ENCODE assay signal across 13 cellular contexts in the genomic region with DNA sequence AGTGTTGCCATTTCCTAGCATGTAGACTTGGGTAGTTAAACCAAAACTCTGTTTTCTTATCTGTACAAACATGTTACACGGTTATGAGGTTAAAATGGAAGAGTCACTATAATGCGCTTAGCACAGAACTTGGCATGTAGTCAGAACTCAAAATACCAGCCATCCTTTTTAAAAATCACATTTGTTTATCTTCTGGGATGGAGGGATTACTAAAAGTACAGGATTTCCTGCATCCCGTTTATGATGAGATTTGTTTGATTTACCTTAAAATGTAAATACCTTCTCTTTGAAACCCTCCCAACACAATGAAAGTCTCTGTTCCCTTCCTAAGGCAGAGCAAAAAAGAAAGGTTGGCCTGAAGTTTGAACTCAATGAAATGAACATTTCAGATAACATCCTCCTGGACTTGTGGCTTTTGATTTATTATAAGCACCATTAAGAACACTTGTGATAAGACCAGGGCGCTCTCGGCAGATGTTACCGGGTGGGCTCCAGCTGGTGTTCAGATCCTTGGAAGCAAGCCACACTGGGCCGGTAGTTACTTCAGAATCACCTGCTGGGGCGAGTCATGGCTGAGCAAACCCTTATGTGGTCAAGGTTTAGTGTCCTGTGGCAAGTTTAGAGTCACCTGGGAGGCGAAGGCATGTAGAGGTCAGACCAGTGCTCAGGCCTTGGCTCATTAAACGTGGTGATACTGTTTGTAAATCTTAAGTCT.
A peak's percentile ranks its signal among the peaks of the same experiment; 100 is the strongest.
DNase-seq lines count a peak whose midpoint lies in the region; ATAC-seq and TF ChIP-seq lines count a peak whose summit lies in the region.
"Had no signal": no experiment of that assay in that cellular context is flagged by ENCODE, and none has a peak within 500 bp of the region (broad histone marks: within the 10 kb centered on the region; RNA-seq: fewer than 3 reads in every experiment).

No MANE protein-coding gene starts in this region.

- H2AFZ ChIP-seq in PC-9, result no peak overlapping the region

- H3K4me2 ChIP-seq in PC-9, result 0 out of 2 replicates have a peak overlapping the region, but pooled peaks have one; percentile 6
- H3K4me2 ChIP-seq: BLaER1 had no signal

- no peaks in the 10 kb centered on the region for H3K9me2 ChIP-seq in PC-9 (ENCODE audit: insufficient read depth)

- H3K79me2 ChIP-seq in PC-9 (ENCODE audit: low read depth), result no peaks in the 10 kb centered on the region

- BruUV-seq in Caco-2 (replicated peaks; lab: Mats Ljungman, UMichigan), result no TSS peak
- no TSS peak for BruUV-seq in PC-9 (replicated peaks; lab: Mats Ljungman, UMichigan)

- CTCF ChIA-PET in Caco-2 (lab: Charles Lee), result no interaction called here
- CTCF ChIA-PET in PC-9 (lab: Charles Lee), result no interaction called here

- H3K27me3 Mint-ChIP-seq in Caco-2 (ENCODE audit: insufficient read depth, unreplicated experiment), result no peaks in the 10 kb centered on the region
- H3K27me3 Mint-ChIP-seq: dendritic cell treated with granulocyte-macrophage colony-stimulating factor and Interleukin-4, amounts not matched to agents 40 ng/mL and 50 ng/mL, for 4 days had no signal

- POLR2A ChIA-PET in Caco-2 (lab: Charles Lee) (no interaction called here), PC-9 (lab: Charles Lee; ENCODE audit: unreplicated experiment) (no interaction called here)

- peaks cover 8% of the 10 kb centered on the region for H3K4me1 Mint-ChIP-seq in Caco-2 (ENCODE audit: low read depth, unreplicated experiment)

- no peaks in the 10 kb centered on the region for H3K9me3 Mint-ChIP-seq in Caco-2 (ENCODE audit: unreplicated experiment)
- H3K9me3 Mint-ChIP-seq: dendritic cell treated with granulocyte-macrophage colony-stimulating factor and Interleukin-4, amounts not matched to agents 40 ng/mL and 50 ng/mL, for 4 days had no signal

- no peaks in the 10 kb centered on the region for H4K20me1 ChIP-seq in PC-9 (ENCODE audit: insufficient read depth)
- H4K20me1 ChIP-seq: BLaER1 had no signal

- H3K36me3 Mint-ChIP-seq in Caco-2 (ENCODE audit: insufficient read depth, unreplicated experiment), result peaks cover 10% of the 10 kb centered on the region

- H3K4me3 Mint-ChIP-seq in Caco-2 (ENCODE audit: unreplicated experiment), result no peak overlapping the region
- H3K4me3 Mint-ChIP-seq: dendritic cell treated with granulocyte-macrophage colony-stimulating factor and Interleukin-4, amounts not matched to agents 40 ng/mL and 50 ng/mL, for 4 days had no signal

- H3K27ac ChIP-seq in PC-9, result no peak overlapping the region
- H3K27ac ChIP-seq: BLaER1 had no signal

- H3K4me3 ChIP-seq in Caco-2 (ENCODE audit: low read depth, low read length) (no peak overlapping the region), PC-9 (no peak overlapping the region), HAP-1 (no peak overlapping the region)
- H3K4me3 ChIP-seq: BLaER1, stomach had no signal

- 0 out of 2 replicates have a peak, but pooled peaks cover 10% of the 10 kb centered on the region for H3F3A ChIP-seq in PC-9 (ENCODE audit: insufficient read depth, low read depth)

- in situ Hi-C loops in HAP-1 (cut with MboI; ENCODE audit: low sequenced_read_pairs), result no loop called here

- H3K4me1 ChIP-seq in Caco-2 (0 out of 2 replicates have a peak, but pooled peaks cover 1% of the 10 kb centered on the region), PC-9 (replicated peaks; ENCODE audit: insufficient read depth) (no peaks in the 10 kb centered on the region; the same call in 1 of the 2 replicates), HAP-1 (no peaks in the 10 kb centered on the region)

- no peak overlapping the region for H3K27ac Mint-ChIP-seq in Caco-2 (ENCODE audit: unreplicated experiment)
- H3K27ac Mint-ChIP-seq: dendritic cell treated with granulocyte-macrophage colony-stimulating factor and Interleukin-4, amounts not matched to agents 40 ng/mL and 50 ng/mL, for 4 days had no signal

- intact Hi-C loops in Caco-2 (cut with micrococcal nuclease; ENCODE audit: unreplicated experiment), result no loop called here
- intact Hi-C loops in PC-9 (cut with micrococcal nuclease; ENCODE audit: unreplicated experiment), result no loop called here
- intact Hi-C loops in left colon (cut with DNase I, micrococcal nuclease), result no loop called here

- no peaks in the 10 kb centered on the region for H3K27me3 ChIP-seq in Caco-2 (replicated peaks; ENCODE audit: control insufficient read depth, insufficient read depth, low read length)
- no peaks in the 10 kb centered on the region for H3K27me3 ChIP-seq in PC-9 (ENCODE audit: insufficient read depth, low read depth)
- no peaks in the 10 kb centered on the region for H3K27me3 ChIP-seq in HAP-1 (ENCODE audit: low read depth)
- H3K27me3 ChIP-seq: BLaER1, stomach had no signal

- TF ChIP-seq CTCF in Caco-2 (IDR thresholded peaks at IDR 0.05; ENCODE audit: insufficient read depth in 1 of 2, low read depth in 1 of 2, low read length in 1 of 2, severe bottlenecking in 1 of 2, unreplicated experiment in 1 of 2) (no peak), PC-9 (conservative IDR thresholded peaks at IDR 0.05) (no peak), GM20000 (IDR thresholded peaks at IDR 0.05; ENCODE audit: extremely low read depth, missing control alignments) (no peak)

- H3K36me3 ChIP-seq in Caco-2 (ENCODE audit: control insufficient read depth, insufficient read depth, low read length), result no peaks in the 10 kb centered on the region
- no peaks in the 10 kb centered on the region for H3K36me3 ChIP-seq in PC-9 (ENCODE audit: low read depth)
- H3K36me3 ChIP-seq in HAP-1 (replicated peaks), result no peaks in the 10 kb centered on the region; the same call in 1 of the 2 replicates

- ATAC-seq in left colon (peak; percentile 72), HG03039 (IDR thresholded peaks at IDR 0.05; ENCODE audit: unreplicated experiment) (no peak), HG02571 (IDR thresholded peaks at IDR 0.05; ENCODE audit: unreplicated experiment) (no peak)

- H3K9me3 ChIP-seq in Caco-2 (no peaks in the 10 kb centered on the region), PC-9 (ENCODE audit: insufficient read depth, low read depth) (no peaks in the 10 kb centered on the region), HAP-1 (no peaks in the 10 kb centered on the region)
- H3K9me3 ChIP-seq: BLaER1, stomach had no signal

- DNase-seq in Caco-2, result peak; percentile 24 to 47
- DNase-seq in NCI-H146 treated with DMSO at 0.1 percent for 48 hours (lab: John Stamatoyannopoulos, UW; ENCODE audit: unreplicated experiment), result peak; percentile 65
- peak in 1 of 2 experiments; percentile 78 for DNase-seq in PC-9
- peak; percentile 58 to 67 for DNase-seq in left colon
- DNase-seq in GM20000 (ENCODE audit: low spot score), result no peak
- DNase-seq in HAP-1 (ENCODE audit: low spot score in 2 of 2), result no peak
- DNase-seq: activated gamma-delta T cell treated with Interleukin-2 at 50 U/mL for 16 hours, hypothalamus, stomach had no signal

Comparison
In these comparisons a context has a peak if more than half of its experiments do, and no peak if none do; other contexts are left out.
1. DNase-seq: peak in Caco-2 (2 of 2), NCI-H146 treated with DMSO at 0.1 percent for 48 hours (single experiment) and left colon (2 of 2); none in GM20000 (single experiment) and HAP-1 (0 of 2).